In genomic region chr5:97906135-97906534, GRCh38 we compare ENCODE assay signal across 25 cellular contexts.
"Had no signal": no experiment of that assay in that cellular context is flagged by ENCODE, and none has a peak within 500 bp of the region (broad histone marks: within the 10 kb centered on the region; RNA-seq: fewer than 3 reads in every experiment).

No MANE protein-coding gene starts in this region.

- H3K27ac Mint-ChIP-seq: activated naive CD8-positive, alpha-beta T cell treated with anti-CD3 and anti-CD28 coated beads, Interleukin-2, amount 10 ng/mL, durations not matched to agents 7 days and 5 days; effector memory CD8-positive, alpha-beta T cell; memory B cell; naive thymus-derived CD4-positive, alpha-beta T cell; stimulated activated memory B cell treated with anti-CD40 and anti-IgM and Interleukin-4, amounts not matched to agents 10 μg/mL and 1 μg/mL and 100 μg/mL, for 72 hours; T-cell; T-helper 2 cell treated with Interferon-gamma antibody and Interleukin-4, amounts not matched to agents 5 μg/mL and 100 μg/mL, for 36 hours had no signal

- H3K79me2 ChIP-seq: hepatocyte had no signal

- H3K27me3 Mint-ChIP-seq: activated naive CD8-positive, alpha-beta T cell treated with anti-CD3 and anti-CD28 coated beads, Interleukin-2, amount 10 ng/mL, durations not matched to agents 7 days and 5 days; central memory CD8-positive, alpha-beta T cell; effector memory CD8-positive, alpha-beta T cell; memory B cell; naive thymus-derived CD4-positive, alpha-beta T cell; stimulated activated memory B cell treated with anti-CD40 and anti-IgM and Interleukin-4, amounts not matched to agents 10 μg/mL and 1 μg/mL and 100 μg/mL, for 72 hours; T-cell had no signal

- H3K27ac ChIP-seq: breast epithelium, dorsolateral prefrontal cortex, esophagus muscularis mucosa, hepatocyte, suprapubic skin, tibial nerve had no signal

- H3K4me1 ChIP-seq: breast epithelium, esophagus muscularis mucosa, stomach, suprapubic skin, tibial nerve had no signal

- H3K9me3 Mint-ChIP-seq: activated naive CD8-positive, alpha-beta T cell treated with anti-CD3 and anti-CD28 coated beads, Interleukin-2, amount 10 ng/mL, durations not matched to agents 7 days and 5 days; effector memory CD8-positive, alpha-beta T cell had no signal

- H3K9me3 ChIP-seq: suprapubic skin had no signal

- H2AFZ ChIP-seq: hepatocyte had no signal

- H3K36me3 Mint-ChIP-seq: activated naive CD8-positive, alpha-beta T cell treated with anti-CD3 and anti-CD28 coated beads, Interleukin-2, amount 10 ng/mL, durations not matched to agents 7 days and 5 days; memory B cell; naive thymus-derived CD4-positive, alpha-beta T cell; stimulated activated memory B cell treated with anti-CD40 and anti-IgM and Interleukin-4, amounts not matched to agents 10 μg/mL and 1 μg/mL and 100 μg/mL, for 72 hours; T-cell had no signal

- H3K4me1 Mint-ChIP-seq: activated naive CD8-positive, alpha-beta T cell treated with anti-CD3 and anti-CD28 coated beads, Interleukin-2, amount 10 ng/mL, durations not matched to agents 7 days and 5 days; central memory CD8-positive, alpha-beta T cell; memory B cell; naive thymus-derived CD4-positive, alpha-beta T cell; neural crest cell; stimulated activated memory B cell treated with anti-CD40 and anti-IgM and Interleukin-4, amounts not matched to agents 10 μg/mL and 1 μg/mL and 100 μg/mL, for 72 hours; T-cell had no signal

- H3K4me3 ChIP-seq: breast epithelium, dorsolateral prefrontal cortex, esophagus muscularis mucosa, hepatocyte, smooth muscle cell, stomach, suprapubic skin, tibial nerve had no signal

- DNase-seq: activated CD8-positive, alpha-beta memory T cell treated with anti-CD3 and anti-CD28 coated beads, Interleukin-2, amount 50 U/mL, for 4 hours; activated naive CD4-positive, alpha-beta T cell treated with Interleukin-2 at 50 U/mL for 16 hours; activated naive CD8-positive, alpha-beta T cell treated with anti-CD3 and anti-CD28 coated beads, Interleukin-2, amount 10 ng/mL, durations not matched to agents 7 days and 5 days; activated T-cell treated with anti-CD3 and anti-CD28 coated beads, Interleukin-2, amount 50 U/mL, for 4 hours; amniotic stem cell; dorsolateral prefrontal cortex; effector memory CD8-positive, alpha-beta T cell; glutamatergic neuron; kidney; naive thymus-derived CD4-positive, alpha-beta T cell; stimulated activated CD4-positive, alpha-beta T cell treated with anti-CD3 and anti-CD28 coated beads, Interleukin-15, amount 100 ng/mL, for 24 hours; stomach; T-cell had no signal

- H3K27me3 ChIP-seq: breast epithelium, dorsolateral prefrontal cortex, esophagus muscularis mucosa, hepatocyte, stomach, suprapubic skin, tibial nerve had no signal

- ATAC-seq: activated T-cell treated with anti-CD3 and anti-CD28 coated beads, Interleukin-2, amount 50 U/mL, for 4 hours; effector memory CD8-positive, alpha-beta T cell; naive thymus-derived CD4-positive, alpha-beta T cell; sciatic nerve; stimulated activated memory B cell treated with anti-CD40 and anti-IgM and Interleukin-4, amounts not matched to agents 10 μg/mL and 1 μg/mL and 100 μg/mL, for 72 hours; T-cell had no signal

- H3K36me3 ChIP-seq: breast epithelium, esophagus muscularis mucosa, stomach, suprapubic skin, tibial nerve had no signal

- H3K4me3 Mint-ChIP-seq: activated naive CD8-positive, alpha-beta T cell treated with anti-CD3 and anti-CD28 coated beads, Interleukin-2, amount 10 ng/mL, durations not matched to agents 7 days and 5 days; activated T-cell treated with anti-CD3 and anti-CD28 coated beads, Interleukin-2, amount 50 U/mL, for 4 hours; central memory CD8-positive, alpha-beta T cell; effector memory CD8-positive, alpha-beta T cell; memory B cell; naive thymus-derived CD4-positive, alpha-beta T cell; neural crest cell; stimulated activated memory B cell treated with anti-CD40 and anti-IgM and Interleukin-4, amounts not matched to agents 10 μg/mL and 1 μg/mL and 100 μg/mL, for 72 hours; T-cell; T-helper 2 cell treated with Interferon-gamma antibody and Interleukin-4, amounts not matched to agents 5 μg/mL and 100 μg/mL, for 36 hours had no signal
